In the genomic region with DNA sequence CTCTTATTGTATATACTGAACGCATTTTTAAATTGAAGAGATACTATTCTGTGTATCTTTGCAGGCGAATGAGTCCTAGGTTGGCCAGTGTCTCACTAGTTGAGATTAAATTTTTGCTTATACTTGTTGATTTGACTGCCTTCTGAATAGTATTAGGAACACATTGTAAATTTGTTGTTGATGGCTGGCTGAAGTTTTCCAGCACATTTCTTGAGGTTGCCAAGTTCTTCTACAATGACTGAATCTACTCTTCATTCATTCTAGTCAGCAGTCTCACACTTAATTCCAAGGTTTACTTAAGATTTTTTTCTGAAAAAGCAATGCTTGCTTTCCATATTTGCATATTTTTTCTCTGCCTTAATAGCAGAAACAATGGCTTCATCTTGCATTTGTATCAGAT, we compare ENCODE assay signal across 18 cellular contexts.
A peak's percentile ranks its signal among the peaks of the same experiment; 100 is the strongest.
DNase-seq lines count a peak whose midpoint lies in the region; ATAC-seq, FAIRE-seq and TF ChIP-seq lines count a peak whose summit lies in the region.
"Had no signal": no experiment of that assay in that cellular context is flagged by ENCODE, and none has a peak within 500 bp of the region (broad histone marks: within the 10 kb centered on the region; RNA-seq: fewer than 3 reads in every experiment).

No MANE protein-coding gene starts in this region.

- no peaks in the 10 kb centered on the region for H3K27me3 ChIP-seq in right atrium auricular region
- H3K27me3 ChIP-seq in tibial nerve: no peaks in the 10 kb centered on the region
- no peaks in the 10 kb centered on the region for H3K27me3 ChIP-seq in transverse colon
- H3K27me3 ChIP-seq: MG63 had no signal

- TF ChIP-seq POLR2A in H54 (IDR thresholded peaks at IDR 0.05; ENCODE audit: low read depth, low read length) (no peak), tibial nerve (IDR thresholded peaks at IDR 0.05) (no peak), transverse colon (IDR thresholded peaks at IDR 0.05) (no peak)

- FAIRE-seq in H54 (lab: Jason Lieb, UNC): peak; percentile 11

- H3K36me3 Mint-ChIP-seq in mesothelial cell of epicardium: peaks cover 43% of the 10 kb centered on the region
- peaks cover 46% of the 10 kb centered on the region for H3K36me3 Mint-ChIP-seq in activated CD4-positive, alpha-beta memory T cell treated with anti-CD3 and anti-CD28 coated beads, Interleukin-2, amount 10 ng/mL, durations not matched to agents 7 days and 5 days (ENCODE audit: low read depth)

- in situ Hi-C loops in transverse colon (cut with MboI; ENCODE audit: low pct_ligation_motif_present in 1 of 4, low pct_unique_long_range_greater_than_20kb in 1 of 4, low sequenced_read_pairs in 3 of 4): no loop called here

- DNase-seq in Right ventricle myocardium inferior (ENCODE audit: missing footprints) (no peak), right atrium auricular region (ENCODE audit: low spot score) (no peak), H54 (ENCODE audit: insufficient read length, low spot score) (no peak), fibroblast of the aortic adventitia (ENCODE audit: low read depth) (peak; percentile 16), mesothelial cell of epicardium (ENCODE audit: low spot score in 2 of 2, unreplicated experiment in 2 of 2) (no peak), tibial nerve (ENCODE audit: low spot score in 2 of 2) (no peak), transverse colon (no peak)
- DNase-seq in activated CD4-positive, alpha-beta memory T cell treated with anti-CD3 and anti-CD28 coated beads, Interleukin-2, amount 10 ng/mL, durations not matched to agents 7 days and 5 days: no peak
- DNase-seq: 8988T; CD4-positive, alpha-beta T cell; GF-D8; GOT3; KG1; MG63; NCI-H1105; NCI-H1694 treated with DMSO at 0.1 percent for 48 hours; NCI-H345; NCI-H526 treated with DMSO at 0.1 percent for 48 hours had no signal

- no peak overlapping the region for H3K27ac ChIP-seq in right atrium auricular region
- H3K27ac ChIP-seq in tibial nerve: no peak overlapping the region
- H3K27ac ChIP-seq in transverse colon: no peak overlapping the region

- intact Hi-C loops in Right ventricle myocardium inferior (cut with DNase I): no loop called here
- intact Hi-C loops in transverse colon (cut with DNase I; ENCODE audit: low total_unique reads): no loop called here

- H3K4me1 Mint-ChIP-seq in mesothelial cell of epicardium: peaks cover 2% of the 10 kb centered on the region
- peaks cover 22% of the 10 kb centered on the region for H3K4me1 Mint-ChIP-seq in activated CD4-positive, alpha-beta memory T cell treated with anti-CD3 and anti-CD28 coated beads, Interleukin-2, amount 10 ng/mL, durations not matched to agents 7 days and 5 days

- peak overlapping the region; percentile 18 for H3K27ac Mint-ChIP-seq in mesothelial cell of epicardium
- no peak overlapping the region for H3K27ac Mint-ChIP-seq in activated CD4-positive, alpha-beta memory T cell treated with anti-CD3 and anti-CD28 coated beads, Interleukin-2, amount 10 ng/mL, durations not matched to agents 7 days and 5 days
- H3K27ac Mint-ChIP-seq: CD4-positive, alpha-beta T cell had no signal

- H3K4me1 ChIP-seq in right atrium auricular region (no peaks in the 10 kb centered on the region), tibial nerve (peaks cover 0 to 9% (median 3%) of the 10 kb centered on the region in 4 donors), transverse colon (peaks cover 0 to 18% (median 0%) of the 10 kb centered on the region in 4 donors)

- POLR2A ChIA-PET in activated CD4-positive, alpha-beta memory T cell treated with anti-CD3 and anti-CD28 coated beads, Interleukin-2, amount 10 ng/mL, durations not matched to agents 7 days and 5 days (lab: Charles Lee): no interaction called here

- H3K4me3 ChIP-seq in right atrium auricular region (no peak overlapping the region), fibroblast of the aortic adventitia (ENCODE audit: low read depth, low read length) (no peak overlapping the region), tibial nerve (no peak overlapping the region), transverse colon (no peak overlapping the region)
- H3K4me3 ChIP-seq: MG63 had no signal

- H3K27me3 Mint-ChIP-seq in mesothelial cell of epicardium (ENCODE audit: low read depth): no peaks in the 10 kb centered on the region
- H3K27me3 Mint-ChIP-seq in activated CD4-positive, alpha-beta memory T cell treated with anti-CD3 and anti-CD28 coated beads, Interleukin-2, amount 10 ng/mL, durations not matched to agents 7 days and 5 days: no peaks in the 10 kb centered on the region
- H3K27me3 Mint-ChIP-seq: CD4-positive, alpha-beta T cell had no signal

- CTCF ChIA-PET in activated CD4-positive, alpha-beta memory T cell treated with anti-CD3 and anti-CD28 coated beads, Interleukin-2, amount 10 ng/mL, durations not matched to agents 7 days and 5 days (lab: Charles Lee): no interaction called here

- peaks cover 40% of the 10 kb centered on the region for H3K9me3 Mint-ChIP-seq in mesothelial cell of epicardium
- peaks cover 23% of the 10 kb centered on the region for H3K9me3 Mint-ChIP-seq in activated CD4-positive, alpha-beta memory T cell treated with anti-CD3 and anti-CD28 coated beads, Interleukin-2, amount 10 ng/mL, durations not matched to agents 7 days and 5 days

- TF ChIP-seq CTCF in right atrium auricular region (IDR thresholded peaks at IDR 0.05) (no peak), fibroblast of the aortic adventitia (IDR thresholded peaks at IDR 0.05; ENCODE audit: insufficient read depth, low read length) (no peak), mesothelial cell of epicardium (IDR thresholded peaks at IDR 0.05; ENCODE audit: unreplicated experiment) (no peak), tibial nerve (IDR thresholded peaks at IDR 0.05) (no peak), transverse colon (IDR thresholded peaks at IDR 0.05) (no peak)

- 60 to 67% methylated on average over 2 of the region's 2 CpGs for WGBS in tibial nerve, 2 donors
- WGBS in transverse colon (ENCODE audit: low coverage in 1 of 2), 2 donors: 87 to 93% methylated on average over 2 of the region's 2 CpGs

- H3K36me3 ChIP-seq in right atrium auricular region (no peaks in the 10 kb centered on the region), tibial nerve (peaks cover 0 to 11% (median 0%) of the 10 kb centered on the region in 3 donors), transverse colon (peaks cover 0 to 3% (median 0%) of the 10 kb centered on the region in 4 donors)

- TF ChIP-seq EP300 in tibial nerve (IDR thresholded peaks at IDR 0.05) (no peak), transverse colon (IDR thresholded peaks at IDR 0.05; ENCODE audit: low read depth) (no peak)

- no peak overlapping the region for H3K4me3 Mint-ChIP-seq in mesothelial cell of epicardium
- H3K4me3 Mint-ChIP-seq in activated CD4-positive, alpha-beta memory T cell treated with anti-CD3 and anti-CD28 coated beads, Interleukin-2, amount 10 ng/mL, durations not matched to agents 7 days and 5 days: no peak overlapping the region
- H3K4me3 Mint-ChIP-seq: CD4-positive, alpha-beta T cell had no signal

- ATAC-seq in Right ventricle myocardium inferior: peak; percentile 34

- H3K9me3 ChIP-seq in right atrium auricular region: peaks cover 0 to 10% of the 10 kb centered on the region in 2 donors
- peaks cover 0 to 18% (median 5%) of the 10 kb centered on the region in 4 donors for H3K9me3 ChIP-seq in tibial nerve
- peaks cover 9 to 12% of the 10 kb centered on the region in 2 donors for H3K9me3 ChIP-seq in transverse colon
